Comparison of ENCODE assay signal across 14 cellular contexts in the genomic region with DNA sequence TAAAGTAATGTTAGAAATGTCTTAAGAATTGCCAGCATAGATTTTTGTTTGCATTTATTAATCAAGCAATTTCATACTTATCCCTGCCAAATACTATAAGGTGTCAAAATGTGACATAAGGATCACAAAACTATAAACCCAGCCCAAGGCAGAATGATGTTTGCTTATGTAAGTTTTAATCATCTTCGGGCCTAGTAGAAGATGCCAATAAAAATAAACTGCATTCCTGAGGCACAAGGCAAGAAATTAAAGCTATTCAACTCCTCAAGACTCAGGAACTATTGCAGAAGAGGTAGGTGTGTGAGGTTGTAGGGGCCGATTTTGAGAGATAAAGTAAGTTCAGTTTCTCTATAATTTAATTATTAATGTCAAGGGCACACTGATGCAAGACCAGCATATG.
DNase-seq lines count a peak whose midpoint lies in the region; ATAC-seq, FAIRE-seq and TF ChIP-seq lines count a peak whose summit lies in the region.
"Had no signal": no experiment of that assay in that cellular context is flagged by ENCODE, and none has a peak within 500 bp of the region (broad histone marks: within the 10 kb centered on the region; RNA-seq: fewer than 3 reads in every experiment).

No MANE protein-coding gene starts in this region.

- no peak for TF ChIP-seq POLR2A in uterus (IDR thresholded peaks at IDR 0.05)

- intact Hi-C loops in left colon (cut with DNase I, micrococcal nuclease) = no loop called here
- intact Hi-C loops in uterus (cut with DNase I; ENCODE audit: low total_unique reads) = no loop called here

- no peaks in the 10 kb centered on the region for H3K36me3 ChIP-seq in effector memory CD4-positive, alpha-beta T cell (ENCODE audit: control insufficient read depth, insufficient read depth, low read length)
- no peaks in the 10 kb centered on the region for H3K36me3 ChIP-seq in uterus
- H3K36me3 ChIP-seq: BLaER1 treated with 17β-estradiol and CSF1 and Interleukin-3, amounts not matched to agents 10 nM and 100 nM had no signal

- FAIRE-seq in colon (lab: Jason Lieb, UNC) = peak; percentile 36

- DNase-seq in ELR (ENCODE audit: low read depth) (peak; percentile 41), NCI-H460 (ENCODE audit: extremely low read depth, low read depth) (peak; percentile 63), left colon (no peak), NCI-H1048 (lab: John Stamatoyannopoulos, UW) (no peak), uterus (no peak)
- no peak for DNase-seq in effector memory CD4-positive, alpha-beta T cell
- DNase-seq: activated CD4-positive, alpha-beta T cell treated with anti-CD3 and anti-CD28 coated beads for 1 hour; NCI-H1436 treated with DMSO at 0.1 percent for 48 hours; NCI-H345; stimulated activated CD4-positive, alpha-beta T cell treated with anti-CD3 and anti-CD28 coated beads, Interleukin-4, amount 100 ng/mL, for 4 hours; T-helper 9 cell had no signal

- peak; percentile 61 for ATAC-seq in left colon
- ATAC-seq in GM19395 (IDR thresholded peaks at IDR 0.05; ENCODE audit: unreplicated experiment) = no peak

- H3K4me1 ChIP-seq in effector memory CD4-positive, alpha-beta T cell (ENCODE audit: control insufficient read depth, insufficient read depth, low read length, poor library complexity, severe bottlenecking) = no peaks in the 10 kb centered on the region
- no peaks in the 10 kb centered on the region for H3K4me1 ChIP-seq in uterus
- H3K4me1 ChIP-seq: BLaER1 treated with 17β-estradiol and CSF1 and Interleukin-3, amounts not matched to agents 10 nM and 100 nM had no signal

- H3K9me3 ChIP-seq in effector memory CD4-positive, alpha-beta T cell (ENCODE audit: control insufficient read depth, low read length) = no peaks in the 10 kb centered on the region
- H3K9me3 ChIP-seq in uterus = no peaks in the 10 kb centered on the region

- no peak overlapping the region for H3K4me3 ChIP-seq in effector memory CD4-positive, alpha-beta T cell (ENCODE audit: insufficient read depth, low read depth, low read length, poor library complexity, severe bottlenecking)
- no peak overlapping the region for H3K4me3 ChIP-seq in uterus
- H3K4me3 ChIP-seq: BLaER1 treated with 17β-estradiol and CSF1 and Interleukin-3, amounts not matched to agents 10 nM and 100 nM had no signal

- H3K27me3 ChIP-seq in effector memory CD4-positive, alpha-beta T cell (replicated peaks; ENCODE audit: control insufficient read depth, insufficient read depth, low read length, poor library complexity, severe bottlenecking) = no peaks in the 10 kb centered on the region
- no peaks in the 10 kb centered on the region for H3K27me3 ChIP-seq in uterus
- H3K27me3 ChIP-seq: BLaER1 treated with 17β-estradiol and CSF1 and Interleukin-3, amounts not matched to agents 10 nM and 100 nM had no signal

- H3K27ac ChIP-seq in effector memory CD4-positive, alpha-beta T cell (ENCODE audit: insufficient read depth, low read length, poor library complexity, severe bottlenecking) = no peak overlapping the region
- no peak overlapping the region for H3K27ac ChIP-seq in uterus
- H3K27ac ChIP-seq: BLaER1 treated with 17β-estradiol and CSF1 and Interleukin-3, amounts not matched to agents 10 nM and 100 nM had no signal

- no peak for TF ChIP-seq CTCF in uterus (IDR thresholded peaks at IDR 0.05)

Comparison
In these comparisons a context has a peak if more than half of its experiments do, and no peak if none do; other contexts are left out.
1. DNase-seq: peak in ELR (single experiment) and NCI-H460 (single experiment); none in left colon (0 of 2), NCI-H1048 (single experiment), effector memory CD4-positive, alpha-beta T cell (0 of 3) and uterus (0 of 2).